In the genomic region with DNA sequence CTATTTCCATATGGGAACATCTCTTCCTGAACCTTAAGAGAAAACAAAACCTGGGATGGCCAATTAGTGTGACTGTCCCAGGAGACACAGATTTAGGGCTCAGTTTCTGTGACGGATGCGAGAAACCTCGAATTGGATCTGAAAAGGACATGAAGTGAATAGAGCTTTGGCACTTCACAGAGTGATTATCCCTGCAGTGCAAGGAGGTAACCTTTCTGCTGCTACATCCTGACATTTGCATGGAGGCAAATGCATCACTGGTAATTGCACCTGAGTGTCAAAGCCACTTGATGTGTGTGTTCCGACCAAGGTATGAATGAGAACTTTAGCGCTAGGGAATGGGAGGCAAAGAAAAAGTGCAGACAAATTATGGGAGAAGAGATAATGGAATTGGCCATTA, we compare ENCODE assay signal across 14 cellular contexts.
DNase-seq lines count a peak whose midpoint lies in the region; ATAC-seq and TF ChIP-seq lines count a peak whose summit lies in the region.
"Had no signal": no experiment of that assay in that cellular context is flagged by ENCODE, and none has a peak within 500 bp of the region (broad histone marks: within the 10 kb centered on the region; RNA-seq: fewer than 3 reads in every experiment).

No MANE protein-coding gene starts in this region.

- DNase-seq in NCI-H2227 (lab: John Stamatoyannopoulos, UW; ENCODE audit: unreplicated experiment), result peak; percentile 22
- no peak for DNase-seq in NCI-H2227 treated with DMSO at 0.1 percent for 48 hours (lab: John Stamatoyannopoulos, UW)
- DNase-seq in HFFc6, result no peak
- DNase-seq in dorsolateral prefrontal cortex, result no peak
- peak; percentile 10 for DNase-seq in occipital lobe (lab: John Stamatoyannopoulos, UW)
- no peak for DNase-seq in HUDEP-2 (lab: John Stamatoyannopoulos, UW; ENCODE audit: unreplicated experiment in 76 of 76)
- no peak for DNase-seq in iPS-NIHi7 (ENCODE audit: extremely low spot score)
- DNase-seq: activated CD4-positive, CD25-positive, alpha-beta regulatory T cell treated with anti-CD3 and anti-CD28 coated beads, Interleukin-2, amount 50 U/mL, for 72 hours; HCEC 1CT; kidney glomerular epithelial cell; small intestine had no signal

- H3K9me3 Mint-ChIP-seq in HFFc6, result no peaks in the 10 kb centered on the region

- H3K27me3 Mint-ChIP-seq in HFFc6 (ENCODE audit: insufficient read depth), result peaks cover 11% of the 10 kb centered on the region

- H3K27me3 ChIP-seq in dorsolateral prefrontal cortex, result no peaks in the 10 kb centered on the region

- peak overlapping the region in 54 of 59 donors; percentile 39 to 90 (median 78) for H3K27ac ChIP-seq in dorsolateral prefrontal cortex
- H3K27ac ChIP-seq: gastroesophageal sphincter, neutrophil had no signal

- no peak overlapping the region for H3K27ac Mint-ChIP-seq in HFFc6

- no peaks in the 10 kb centered on the region for H3K36me3 Mint-ChIP-seq in HFFc6 (ENCODE audit: low read depth)

- peak overlapping the region in 27 of 59 donors; percentile 47 to 76 (median 62) for H3K4me3 ChIP-seq in dorsolateral prefrontal cortex

- H3K4me3 Mint-ChIP-seq in HFFc6, result peak overlapping the region; percentile 82

- H3K4me1 Mint-ChIP-seq in HFFc6 (ENCODE audit: low read depth), result peaks cover 13% of the 10 kb centered on the region; the same call in 1 of the 2 replicates

- intact Hi-C loops in dorsolateral prefrontal cortex (cut with DNase I), result loop anchor here in 1 of 2 donors (10.0 kb wide), 1 partner anchor 442 kb away; the partner anchor contains the start of gene KLF12

- no peak for ATAC-seq in GM18909 (IDR thresholded peaks at IDR 0.05; ENCODE audit: poor library complexity, unreplicated experiment)

- TF ChIP-seq CTCF in HFFc6 (IDR thresholded peaks at IDR 0.05) (no peak), dorsolateral prefrontal cortex (IDR thresholded peaks at IDR 0.05 in 54 of 56, conservative IDR thresholded peaks at IDR 0.05 in 2 of 56; ENCODE audit: low read depth in 1 of 56, partially characterized antibody in 56 of 56) (no peak)

Comparison
In these comparisons a context has a peak if more than half of its experiments do, and no peak if none do; other contexts are left out.
1. DNase-seq: peak in NCI-H2227 (single experiment) and occipital lobe (single experiment); none in NCI-H2227 treated with DMSO at 0.1 percent for 48 hours (single experiment), HFFc6 (single experiment), dorsolateral prefrontal cortex (0 of 10), HUDEP-2 (0 of 76) and iPS-NIHi7 (single experiment).